ENCODE assay signal across 17 cellular contexts in genomic region chr16:49698416-49698815, GRCh38.
DNase-seq lines count a peak whose midpoint lies in the region; ATAC-seq and TF ChIP-seq lines count a peak whose summit lies in the region.
"Had no signal": no experiment of that assay in that cellular context is flagged by ENCODE, and none has a peak within 500 bp of the region (broad histone marks: within the 10 kb centered on the region; RNA-seq: fewer than 3 reads in every experiment).

No MANE protein-coding gene starts in this region.

- peak overlapping the region; percentile 63 for H2BK15ac ChIP-seq in mesenchymal stem cell (ENCODE audit: low read depth, poor library complexity, severe bottlenecking)

- no peaks in the 10 kb centered on the region for H3K9me3 Mint-ChIP-seq in type B pancreatic cell
- H3K9me3 Mint-ChIP-seq in activated CD4-positive, alpha-beta memory T cell treated with anti-CD3 and anti-CD28 coated beads for 36 hours = no peaks in the 10 kb centered on the region
- H3K9me3 Mint-ChIP-seq: activated naive CD8-positive, alpha-beta T cell treated with anti-CD3 and anti-CD28 coated beads, Interleukin-2, amount 10 ng/mL, durations not matched to agents 7 days and 5 days had no signal

- H3K4me3 ChIP-seq in coronary artery = peak overlapping the region; percentile 59
- no peak overlapping the region for H3K4me3 ChIP-seq in mesenchymal stem cell (ENCODE audit: insufficient read depth in 1 of 2, low read depth in 1 of 2, low read length in 2 of 2)
- H3K4me3 ChIP-seq in body of pancreas = no peak overlapping the region
- H3K4me3 ChIP-seq: dorsolateral prefrontal cortex, HAP-1, PC-9 had no signal

- H4K91ac ChIP-seq in mesenchymal stem cell (ENCODE audit: low read length) = no peak overlapping the region

- peak overlapping the region in 1 of 2 experiments; percentile 26 for H3K4ac ChIP-seq in mesenchymal stem cell (ENCODE audit: low read depth in 1 of 2, low read length in 2 of 2)

- no peaks in the 10 kb centered on the region for H3K27me3 Mint-ChIP-seq in type B pancreatic cell
- peaks cover 11% of the 10 kb centered on the region for H3K27me3 Mint-ChIP-seq in activated CD4-positive, alpha-beta memory T cell treated with anti-CD3 and anti-CD28 coated beads for 36 hours

- peak; percentile 43 for DNase-seq in NCI-H146 (lab: John Stamatoyannopoulos, UW)
- no peak for DNase-seq in NCI-H146 treated with DMSO at 0.1 percent for 48 hours (lab: John Stamatoyannopoulos, UW; ENCODE audit: unreplicated experiment)
- DNase-seq in coronary artery (ENCODE audit: low spot score) = peak; percentile 81
- no peak for DNase-seq in mesenchymal stem cell
- no peak for DNase-seq in type B pancreatic cell (ENCODE audit: extremely low spot score, unreplicated experiment)
- no peak for DNase-seq in body of pancreas
- no peak for DNase-seq in activated CD4-positive, alpha-beta memory T cell treated with anti-CD3 and anti-CD28 coated beads for 36 hours
- no peak for DNase-seq in posterior vena cava (ENCODE audit: low spot score)
- DNase-seq: activated naive CD8-positive, alpha-beta T cell treated with anti-CD3 and anti-CD28 coated beads, Interleukin-2, amount 10 ng/mL, durations not matched to agents 7 days and 5 days; dorsolateral prefrontal cortex; KG1; midbrain; NCI-H2081 treated with DMSO at 0.1 percent for 48 hours; PC-9; T-helper 9 cell had no signal

- H4K8ac ChIP-seq in mesenchymal stem cell (ENCODE audit: low read length) = peak overlapping the region; percentile 64

- peaks cover 4% of the 10 kb centered on the region for H3K36me3 Mint-ChIP-seq in type B pancreatic cell
- no peaks in the 10 kb centered on the region for H3K36me3 Mint-ChIP-seq in activated CD4-positive, alpha-beta memory T cell treated with anti-CD3 and anti-CD28 coated beads for 36 hours
- H3K36me3 Mint-ChIP-seq: activated naive CD8-positive, alpha-beta T cell treated with anti-CD3 and anti-CD28 coated beads, Interleukin-2, amount 10 ng/mL, durations not matched to agents 7 days and 5 days had no signal

- H3K27ac ChIP-seq in coronary artery (peak overlapping the region; percentile 71 to 82), mesenchymal stem cell (ENCODE audit: low read length, poor library complexity, severe bottlenecking) (no peak overlapping the region), body of pancreas (no peak overlapping the region)
- H3K27ac ChIP-seq: 22Rv1, PC-9 had no signal

- no peak overlapping the region for H3K4me2 ChIP-seq in mesenchymal stem cell (ENCODE audit: low read length, poor library complexity, severe bottlenecking)
- H3K4me2 ChIP-seq: PC-9 had no signal

- CTCF ChIA-PET in activated CD4-positive, alpha-beta memory T cell treated with anti-CD3 and anti-CD28 coated beads for 36 hours (lab: Charles Lee) = no interaction called here

- TF ChIP-seq CTCF in coronary artery (IDR thresholded peaks at IDR 0.05) (no peak), type B pancreatic cell (conservative IDR thresholded peaks at IDR 0.05) (no peak), body of pancreas (IDR thresholded peaks at IDR 0.05) (no peak)

- no peak overlapping the region for H2AFZ ChIP-seq in mesenchymal stem cell (ENCODE audit: low read depth, low read length)
- H2AFZ ChIP-seq: PC-9 had no signal

- peaks cover 72% of the 10 kb centered on the region for H3K4me1 Mint-ChIP-seq in type B pancreatic cell (ENCODE audit: unreplicated experiment)
- H3K4me1 Mint-ChIP-seq in activated CD4-positive, alpha-beta memory T cell treated with anti-CD3 and anti-CD28 coated beads for 36 hours (ENCODE audit: low read depth) = no peaks in the 10 kb centered on the region
- H3K4me1 Mint-ChIP-seq: activated naive CD8-positive, alpha-beta T cell treated with anti-CD3 and anti-CD28 coated beads, Interleukin-2, amount 10 ng/mL, durations not matched to agents 7 days and 5 days had no signal

- H2BK120ac ChIP-seq in mesenchymal stem cell (ENCODE audit: low read depth, low read length) = peak overlapping the region; percentile 64

- H2AK5ac ChIP-seq in mesenchymal stem cell (ENCODE audit: low read length, severe bottlenecking) = peak overlapping the region; percentile 86

- peak overlapping the region; percentile 81 for H3K27ac Mint-ChIP-seq in type B pancreatic cell
- no peak overlapping the region for H3K27ac Mint-ChIP-seq in activated CD4-positive, alpha-beta memory T cell treated with anti-CD3 and anti-CD28 coated beads for 36 hours
- H3K27ac Mint-ChIP-seq: activated naive CD8-positive, alpha-beta T cell treated with anti-CD3 and anti-CD28 coated beads, Interleukin-2, amount 10 ng/mL, durations not matched to agents 7 days and 5 days had no signal

- POLR2A ChIA-PET in activated CD4-positive, alpha-beta memory T cell treated with anti-CD3 and anti-CD28 coated beads for 36 hours (lab: Charles Lee) = no interaction called here

- no peak overlapping the region for H2BK12ac ChIP-seq in mesenchymal stem cell (ENCODE audit: low read length in 2 of 2)

- peak overlapping the region in 1 of 2 experiments; percentile 30 for H3K18ac ChIP-seq in mesenchymal stem cell (ENCODE audit: low read depth in 1 of 2, low read length in 2 of 2)

- H3K14ac ChIP-seq in mesenchymal stem cell (ENCODE audit: low read length in 2 of 2) = no peak overlapping the region

- H3K4me3 Mint-ChIP-seq in type B pancreatic cell = peak overlapping the region; percentile 64
- H3K4me3 Mint-ChIP-seq in activated CD4-positive, alpha-beta memory T cell treated with anti-CD3 and anti-CD28 coated beads for 36 hours = no peak overlapping the region
- H3K4me3 Mint-ChIP-seq: activated naive CD8-positive, alpha-beta T cell treated with anti-CD3 and anti-CD28 coated beads, Interleukin-2, amount 10 ng/mL, durations not matched to agents 7 days and 5 days had no signal

- no peak for ATAC-seq in body of pancreas

- no peak overlapping the region for H2BK5ac ChIP-seq in mesenchymal stem cell (ENCODE audit: low read depth, low read length, poor library complexity, severe bottlenecking)

- intact Hi-C loops in body of pancreas (cut with DNase I) = no loop called here
- intact Hi-C loops in activated CD4-positive, alpha-beta memory T cell treated with anti-CD3 and anti-CD28 coated beads for 36 hours (cut with micrococcal nuclease) = no loop called here
- intact Hi-C loops in posterior vena cava (cut with DNase I) = loop anchor here in 1 of 2 donors (1.0 kb wide), 1 partner anchor 33 kb away; no protein-coding TSS in a partner anchor

- H3K23ac ChIP-seq in mesenchymal stem cell (ENCODE audit: low read length in 2 of 2) = no peak overlapping the region

- H3K4me1 ChIP-seq in mesenchymal stem cell (ENCODE audit: control insufficient read depth, insufficient read depth, low read depth, low read length) = peaks cover 56% of the 10 kb centered on the region
- H3K4me1 ChIP-seq in body of pancreas = no peaks in the 10 kb centered on the region

- peaks cover 0 to 5% of the 10 kb centered on the region in 2 experiments for H3K36me3 ChIP-seq in mesenchymal stem cell (ENCODE audit: control insufficient read depth in 1 of 2, insufficient read depth in 2 of 2, low read depth in 1 of 2, low read length in 2 of 2)
- no peaks in the 10 kb centered on the region for H3K36me3 ChIP-seq in body of pancreas (replicated peaks in 1 of 2; ENCODE audit: insufficient read depth in 1 of 2, low read depth in 2 of 2)
- H3K36me3 ChIP-seq: HAP-1 had no signal

- no peaks in the 10 kb centered on the region for H3K27me3 ChIP-seq in mesenchymal stem cell (ENCODE audit: control insufficient read depth in 1 of 2, insufficient read depth in 1 of 2, low read length in 2 of 2)
- no peaks in the 10 kb centered on the region for H3K27me3 ChIP-seq in body of pancreas

- no peak for TF ChIP-seq POLR2A in body of pancreas (IDR thresholded peaks at IDR 0.05)

- H3K79me1 ChIP-seq in mesenchymal stem cell (replicated peaks; ENCODE audit: low read length, poor library complexity, severe bottlenecking) = peaks cover 3% of the 10 kb centered on the region

- WGBS in mesenchymal stem cell = 53% methylated on average over 28 of the region's 28 CpGs
- 75 to 88% methylated on average over 28 of the region's 28 CpGs for WGBS in body of pancreas, 2 donors

- H3K9ac ChIP-seq in mesenchymal stem cell (ENCODE audit: low read length) = peak overlapping the region; percentile 81

- H3K9me3 ChIP-seq in mesenchymal stem cell (ENCODE audit: control insufficient read depth, low read length) (no peaks in the 10 kb centered on the region), body of pancreas (no peaks in the 10 kb centered on the region)
- H3K9me3 ChIP-seq: HAP-1 had no signal

Comparison
In these comparisons a context has a peak if more than half of its experiments do, and no peak if none do; other contexts are left out.
1. DNase-seq: peak in NCI-H146 (single experiment) and coronary artery (single experiment); none in NCI-H146 treated with DMSO at 0.1 percent for 48 hours (single experiment), mesenchymal stem cell (single experiment), type B pancreatic cell (single experiment), body of pancreas (0 of 4), activated CD4-positive, alpha-beta memory T cell treated with anti-CD3 and anti-CD28 coated beads for 36 hours (single experiment) and posterior vena cava (single experiment).
2. H3K27ac ChIP-seq: peak in coronary artery (2 of 2); none in mesenchymal stem cell (single experiment) and body of pancreas (0 of 4).